In the genomic region with DNA sequence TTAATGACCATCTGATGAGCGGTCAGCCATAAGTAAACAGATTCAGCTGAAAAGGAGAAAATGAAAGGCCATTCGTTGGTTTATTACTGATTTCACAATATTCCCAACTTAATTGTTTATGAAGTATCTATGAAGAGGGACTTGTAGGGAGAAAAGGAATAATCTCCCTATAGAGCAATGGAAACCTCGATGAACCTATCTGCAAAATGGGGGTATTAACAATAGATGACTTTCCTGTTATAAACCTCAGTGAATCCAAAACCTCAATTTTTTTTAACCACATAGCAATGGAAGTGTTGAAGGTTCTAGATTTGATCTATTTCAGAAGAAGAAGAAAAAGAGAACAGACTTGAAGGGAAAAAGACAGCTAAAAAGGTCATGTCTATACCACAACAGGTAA, we compare ENCODE assay signal across 11 cellular contexts. TPM values are rescaled to one million over a fixed set of nuclear protein-coding genes. Genes with fewer than 3 reads are reported as not detected.
"Had no signal": no experiment of that assay in that cellular context is flagged by ENCODE, and none has a peak within 500 bp of the region (broad histone marks: within the 10 kb centered on the region; RNA-seq: fewer than 3 reads in every experiment).

No MANE protein-coding gene starts in this region.

- ATAC-seq: HCT116 had no signal

- H3K9me3 ChIP-seq: HAP-1 had no signal

- H3K4me3 ChIP-seq: GM23248, HAP-1 had no signal

- DNase-seq: GM23248, GOT3, H7, HFFc6, KBM-7 had no signal

- H2AFZ ChIP-seq: GM23248 had no signal

- FAIRE-seq: HTR-8/SVneo had no signal

- H3K27ac Mint-ChIP-seq: HFFc6 had no signal

- H3K9me3 Mint-ChIP-seq: HFFc6 had no signal

- H3K4me3 Mint-ChIP-seq: HFFc6 had no signal

- H3K4me2 ChIP-seq: KMS-11 had no signal

- H3K9ac ChIP-seq: GM23248, KMS-11 had no signal

- H3K36me3 ChIP-seq: HAP-1 had no signal

- H3K27ac ChIP-seq: GM23248, KMS-11 had no signal

RNA-seq across cellular contexts. Expression of a gene that starts 2.0 kb away (rescaled TPM):
- total RNA-seq: GM23248, H4, HFFc6, HT-29 had no signal
- polyA plus RNA-seq: GM23248 had no signal
